18 cellular contexts compared by ENCODE assay signal in genomic region chr1:183375381-183375780, GRCh38.
"Had no signal": no experiment of that assay in that cellular context is flagged by ENCODE, and none has a peak within 500 bp of the region (broad histone marks: within the 10 kb centered on the region; RNA-seq: fewer than 3 reads in every experiment).

No MANE protein-coding gene starts in this region.

- H3K9me3 ChIP-seq: SK-N-SH had no signal

- DNase-seq: Kasumi-1, MM.1S, NCI-H1092 treated with DMSO at 0.1 percent for 48 hours, NCI-H1436, NCI-H187, NCI-H2081 treated with DMSO at 0.1 percent for 48 hours, NCI-H2171, NCI-H226, NCI-H446, NCI-H524 treated with DMSO at 0.1 percent for 48 hours, NCI-H69, SHP77, SK-N-SH had no signal

- H3K27ac ChIP-seq: HL-60, KMS-11, RWPE1 had no signal

- ATAC-seq: Panc1 had no signal

- H3K4me2 ChIP-seq: KMS-11, SK-N-SH had no signal

- H3K9ac ChIP-seq: KMS-11, SK-N-SH had no signal

- FAIRE-seq: HTR-8/SVneo had no signal
